Comparison of ENCODE assay signal across 1 cellular context in genomic region chr2:196587061-196587460, GRCh38.
TF ChIP-seq lines count a peak whose summit lies in the region.

No MANE protein-coding gene starts in this region.

TF ChIP-seq in SK-N-SH, 30 proteins besides CTCF, POLR2A, EP300 and RAD21 (continued from another document):
- TF ChIP-seq PBX3 (IDR thresholded peaks at IDR 0.05) (no peak), FOXM1 (IDR thresholded peaks at IDR 0.05; ENCODE audit: low read depth) (no peak), MEF2A (IDR thresholded peaks at IDR 0.05; ENCODE audit: borderline replicate concordance, low read depth) (no peak), SIN3A (IDR thresholded peaks at IDR 0.05; ENCODE audit: borderline replicate concordance, low read depth, low read length) (no peak)
TF ChIP-seq in SK-N-SH: peak in this region for 0.
